ENCODE assay signal across 30 cellular contexts in genomic region chr13:85819513-85819912, GRCh38. TPM values are rescaled to one million over a fixed set of nuclear protein-coding genes. Genes with fewer than 3 reads are reported as not detected.
"Had no signal": no experiment of that assay in that cellular context is flagged by ENCODE, and none has a peak within 500 bp of the region (broad histone marks: within the 10 kb centered on the region; RNA-seq: fewer than 3 reads in every experiment).

No MANE protein-coding gene starts in this region.

- H3K36me3 ChIP-seq: left lung, lower lobe of right lung, pancreas, prostate gland, thyroid gland, transverse colon, upper lobe of right lung had no signal

- FAIRE-seq: keratinocyte, pancreas, small intestine, urothelium cell line had no signal

- H3K9me3 ChIP-seq: left lung, lower lobe of right lung, pancreas, prostate gland, testis, thyroid gland, transverse colon, upper lobe of right lung had no signal

- H3K79me2 ChIP-seq: hepatocyte had no signal

- ATAC-seq: left colon; left lung; lower lobe of right lung; naive thymus-derived CD8-positive, alpha-beta T cell; pancreas; right cardiac atrium; sciatic nerve; stimulated activated memory B cell treated with anti-CD40 and anti-IgM and Interleukin-4, amounts not matched to agents 10 μg/mL and 1 μg/mL and 100 μg/mL, for 72 hours; stimulated activated naive CD8-positive, alpha-beta T cell treated with anti-CD3 and anti-CD28 coated beads, Interleukin-15, amount 100 ng/mL, for 72 hours; upper lobe of right lung had no signal

- H3K4me1 ChIP-seq: left lung, lower lobe of right lung, pancreas, prostate gland, testis, thyroid gland, transverse colon, upper lobe of right lung had no signal

- H3K27ac ChIP-seq: hepatocyte, left lung, lower lobe of right lung, pancreas, prostate gland, testis, thyroid gland, transverse colon, upper lobe of right lung had no signal

- H3K4me2 ChIP-seq: hepatocyte had no signal

- H2AFZ ChIP-seq: hepatocyte had no signal

- DNase-seq: kidney glomerular epithelial cell; left colon; left lung; lower lobe of right lung; mammary epithelial cell; mesenchymal stem cell; naive thymus-derived CD8-positive, alpha-beta T cell; nucleus accumbens; pancreas; posterior cingulate gyrus; retina; right cardiac atrium; small intestine; stimulated activated CD4-positive, alpha-beta T cell treated with anti-CD3 and anti-CD28 coated beads, Interleukin-1b, Interleukin-23, amount 100 ng/mL, for 48 hours; stimulated activated CD4-positive, alpha-beta T cell treated with anti-CD3 and anti-CD28 coated beads, Interleukin-2, amount 100 ng/mL, for 48 hours; stimulated activated CD4-positive, alpha-beta T cell treated with anti-CD3 and anti-CD28 coated beads, Interleukin-4, amount 100 ng/mL, for 4 hours; stimulated activated CD8-positive, alpha-beta memory T cell treated with anti-CD3 and anti-CD28 coated beads, Interleukin-4, amount 100 ng/mL, for 48 hours; stimulated activated naive CD4-positive, alpha-beta T cell treated with Interleukin-2 at 50 U/mL for 16 hours; stimulated activated naive CD8-positive, alpha-beta T cell treated with anti-CD3 and anti-CD28 coated beads, Interleukin-15, amount 100 ng/mL, for 72 hours; substantia nigra; testis; thyroid gland; transverse colon; upper lobe of right lung had no signal

- H3K4me3 ChIP-seq: hepatocyte, left lung, lower lobe of right lung, pancreas, prostate gland, testis, thyroid gland, transverse colon, upper lobe of right lung had no signal

- H3K27me3 ChIP-seq: hepatocyte, left lung, pancreas, testis, thyroid gland, transverse colon, upper lobe of right lung had no signal

RNA-seq across cellular contexts. Expression of gene SLITRK6, which starts 20.3 kb away (rescaled TPM):
- total RNA-seq: naive thymus-derived CD8-positive, alpha-beta T cell had no signal
- polyA plus RNA-seq: naive thymus-derived CD8-positive, alpha-beta T cell had no signal
